In genomic region chr1:6860401-6860800, GRCh38 we compare ENCODE assay signal across 13 cellular contexts.
DNase-seq lines count a peak whose midpoint lies in the region; ATAC-seq and TF ChIP-seq lines count a peak whose summit lies in the region.
"Had no signal": no experiment of that assay in that cellular context is flagged by ENCODE, and none has a peak within 500 bp of the region (broad histone marks: within the 10 kb centered on the region; RNA-seq: fewer than 3 reads in every experiment).

No MANE protein-coding gene starts in this region.

- peak; percentile 62 for DNase-seq in EH (ENCODE audit: low read depth)
- peak; percentile 70 for DNase-seq in IMR-90
- DNase-seq in mammary epithelial cell, result peak; percentile 41
- DNase-seq in mesothelial cell of epicardium (ENCODE audit: low spot score in 2 of 2, unreplicated experiment in 2 of 2), result no peak
- no peak for DNase-seq in neural progenitor cell (ENCODE audit: low spot score)
- DNase-seq in sciatic nerve (ENCODE audit: low spot score), result no peak
- DNase-seq in CD8-positive, alpha-beta T cell, result no peak
- DNase-seq: CD4-positive, alpha-beta memory T cell; left colon; NCI-H1436 treated with DMSO at 0.1 percent for 48 hours; nucleus accumbens; stomach had no signal

- peaks cover 21% of the 10 kb centered on the region for H3K4me1 ChIP-seq in IMR-90 (ENCODE audit: control insufficient read depth, insufficient read depth, low read length)
- peaks cover 34% of the 10 kb centered on the region for H3K4me1 ChIP-seq in mammary epithelial cell (ENCODE audit: insufficient read depth, low read length)
- H3K4me1 ChIP-seq in neural progenitor cell, result no peaks in the 10 kb centered on the region
- no peaks in the 10 kb centered on the region for H3K4me1 ChIP-seq in CD8-positive, alpha-beta T cell (ENCODE audit: insufficient read depth, low read length)

- H3K4me2 ChIP-seq in IMR-90 (ENCODE audit: low read depth, low read length) (peak overlapping the region; percentile 77), mammary epithelial cell (ENCODE audit: insufficient read depth, low read depth, low read length) (peak overlapping the region; percentile 69), neural progenitor cell (no peak overlapping the region)

- H3K9ac ChIP-seq in IMR-90 (ENCODE audit: low read depth, low read length), result no peak overlapping the region
- H3K9ac ChIP-seq in mammary epithelial cell (ENCODE audit: insufficient read depth, low read length), result no peak overlapping the region
- no peak overlapping the region for H3K9ac ChIP-seq in neural progenitor cell

- CTCF ChIA-PET in IMR-90 (lab: Yijun Ruan, JAX), result no interaction called here
- CTCF ChIA-PET in mammary epithelial cell (lab: Charles Lee; ENCODE audit: low non-redundant PET), result no interaction called here
- CTCF ChIA-PET in CD8-positive, alpha-beta T cell (lab: Charles Lee), result no interaction called here

- H3K79me1 ChIP-seq in IMR-90 (ENCODE audit: low read depth in 1 of 2, low read length in 2 of 2), result peaks cover 26 to 68% of the 10 kb centered on the region in 2 experiments

- peak overlapping the region; percentile 74; the same call in 1 of the 2 replicates for H4K5ac ChIP-seq in IMR-90 (ENCODE audit: low read depth, low read length)

- BruUV-seq in IMR-90 (replicated peaks; lab: Mats Ljungman, UMichigan) (no TSS peak), mammary epithelial cell (replicated peaks; lab: Mats Ljungman, UMichigan) (no TSS peak)

- H4K20me1 ChIP-seq in IMR-90 (ENCODE audit: insufficient read depth, low read length) (0 out of 2 replicates have a peak, but pooled peaks cover 5% of the 10 kb centered on the region), mammary epithelial cell (ENCODE audit: insufficient read depth, low read length) (no peaks in the 10 kb centered on the region), neural progenitor cell (ENCODE audit: low read depth) (peaks cover 20% of the 10 kb centered on the region)

- H2AFZ ChIP-seq in IMR-90 (replicated peaks; ENCODE audit: low read length, poor library complexity), result no peak overlapping the region
- no peak overlapping the region for H2AFZ ChIP-seq in mammary epithelial cell (ENCODE audit: low read depth, low read length)
- H2AFZ ChIP-seq in neural progenitor cell (replicated peaks), result no peak overlapping the region

- peaks cover 5% of the 10 kb centered on the region for H3F3A ChIP-seq in neural progenitor cell (ENCODE audit: low read depth)

- intact Hi-C loops in IMR-90 (cut with micrococcal nuclease) (loop anchor here (5.0 kb wide), 1 partner anchor 38 kb away; no protein-coding TSS in a partner anchor), mammary epithelial cell (cut with micrococcal nuclease) (no loop called here), sciatic nerve (cut with DNase I) (no loop called here)
- intact Hi-C loops in CD8-positive, alpha-beta T cell (cut with DNase I, micrococcal nuclease), result no loop called here

- H2BK120ac ChIP-seq in IMR-90 (ENCODE audit: low read depth, low read length), result 0 out of 2 replicates have a peak overlapping the region, but pooled peaks have one; percentile 88

- no peak overlapping the region; the same call in 1 of the 2 replicates for H2BK20ac ChIP-seq in IMR-90 (ENCODE audit: low read depth, low read length)

- H3K9me3 Mint-ChIP-seq in mesothelial cell of epicardium (no peaks in the 10 kb centered on the region), neural progenitor cell (no peaks in the 10 kb centered on the region)
- no peaks in the 10 kb centered on the region for H3K9me3 Mint-ChIP-seq in CD8-positive, alpha-beta T cell
- H3K9me3 Mint-ChIP-seq: CD4-positive, alpha-beta memory T cell had no signal

- H3K36me3 ChIP-seq in IMR-90 (ENCODE audit: control insufficient read depth, insufficient read depth, low read length) (peaks cover 4% of the 10 kb centered on the region), mammary epithelial cell (ENCODE audit: insufficient read depth, low read length) (no peaks in the 10 kb centered on the region), neural progenitor cell (no peaks in the 10 kb centered on the region)
- H3K36me3 ChIP-seq in CD8-positive, alpha-beta T cell (ENCODE audit: insufficient read depth, low read length), result no peaks in the 10 kb centered on the region

- H3K27ac ChIP-seq in IMR-90 (ENCODE audit: insufficient read depth, low read length) (peak overlapping the region; percentile 65), mammary epithelial cell (ENCODE audit: insufficient read depth, low read depth, low read length) (peak overlapping the region; percentile 82), neural progenitor cell (no peak overlapping the region)
- H3K27ac ChIP-seq in CD8-positive, alpha-beta T cell (ENCODE audit: low read depth, low read length), result no peak overlapping the region

- H3K27ac Mint-ChIP-seq in mesothelial cell of epicardium, result peak overlapping the region; percentile 91
- no peak overlapping the region for H3K27ac Mint-ChIP-seq in neural progenitor cell
- H3K27ac Mint-ChIP-seq in CD8-positive, alpha-beta T cell, result no peak overlapping the region
- H3K27ac Mint-ChIP-seq: CD4-positive, alpha-beta memory T cell had no signal

- peaks cover 13% of the 10 kb centered on the region for H3K9me1 ChIP-seq in IMR-90 (ENCODE audit: insufficient read depth, low read length)

- no peak overlapping the region for H3K14ac ChIP-seq in IMR-90 (replicated peaks; ENCODE audit: low read depth, low read length)

- H3K56ac ChIP-seq in IMR-90 (ENCODE audit: extremely low read depth, insufficient read depth, low read length), result no peak overlapping the region

- H3K18ac ChIP-seq in IMR-90 (ENCODE audit: low read depth, low read length), result peak overlapping the region; percentile 86

- dilution Hi-C loops in IMR-90 (cut with HindIII; ENCODE audit: low sequenced_read_pairs, unreplicated experiment), result no loop called here
- dilution Hi-C loops in mammary epithelial cell (cut with HindIII; ENCODE audit: low sequenced_read_pairs), result no loop called here

- in situ Hi-C loops in IMR-90 (cut with MboI; ENCODE audit: low sequenced_read_pairs), result no loop called here
- in situ Hi-C loops in mammary epithelial cell (cut with MboI; ENCODE audit: low sequenced_read_pairs in 2 of 2), result no loop called here

- H3K27me3 ChIP-seq in IMR-90 (ENCODE audit: control insufficient read depth, insufficient read depth, low read length), result no peaks in the 10 kb centered on the region
- H3K27me3 ChIP-seq in mammary epithelial cell (ENCODE audit: insufficient read depth, low read length), result no peaks in the 10 kb centered on the region
- H3K27me3 ChIP-seq in neural progenitor cell, result no peaks in the 10 kb centered on the region
- no peaks in the 10 kb centered on the region for H3K27me3 ChIP-seq in CD8-positive, alpha-beta T cell (ENCODE audit: insufficient read depth, low read length)
- H3K27me3 ChIP-seq: stomach had no signal

- TF ChIP-seq RAD21 in IMR-90 (IDR thresholded peaks at IDR 0.05; ENCODE audit: low read length), result no peak

- H2AK9ac ChIP-seq in IMR-90 (replicated peaks; ENCODE audit: low read depth, low read length, poor library complexity), result no peak overlapping the region

- peak; percentile 9 for ATAC-seq in IMR-90 (ENCODE audit: low read depth)
- no peak for ATAC-seq in sciatic nerve
- ATAC-seq in esophagus mucosa, result no peak
- no peak for ATAC-seq in CD8-positive, alpha-beta T cell
- ATAC-seq: left colon had no signal

- TF ChIP-seq CTCF in IMR-90 (conservative IDR thresholded peaks at IDR 0.05; ENCODE audit: low read depth, low read length), result no peak
- no peak for TF ChIP-seq CTCF in mammary epithelial cell (conservative IDR thresholded peaks at IDR 0.05 in 1 of 2, IDR thresholded peaks at IDR 0.05 in 1 of 2; ENCODE audit: extremely low read depth in 1 of 2, insufficient read depth in 1 of 2, low read depth in 1 of 2, low read length in 2 of 2)
- no peak for TF ChIP-seq CTCF in mesothelial cell of epicardium (IDR thresholded peaks at IDR 0.05; ENCODE audit: unreplicated experiment)
- TF ChIP-seq CTCF in neural progenitor cell (IDR thresholded peaks at IDR 0.05), result no peak
- no peak for TF ChIP-seq CTCF in CD8-positive, alpha-beta T cell (IDR thresholded peaks at IDR 0.05)

- peak overlapping the region; percentile 39; the same call in 1 of the 2 replicates for H3K4ac ChIP-seq in IMR-90 (ENCODE audit: low read depth, low read length)

- peak overlapping the region in 1 of 2 experiments; percentile 63; a peak in 1 of 4 replicates for H4K8ac ChIP-seq in IMR-90 (ENCODE audit: low read depth in 2 of 2, low read length in 2 of 2)

- H3K4me3 ChIP-seq in IMR-90 (ENCODE audit: insufficient read depth, low read depth, low read length), result no peak overlapping the region
- H3K4me3 ChIP-seq in mammary epithelial cell (replicated peaks in 1 of 3; ENCODE audit: insufficient read depth in 1 of 3, low read depth in 2 of 3, low read length in 3 of 3), result no peak overlapping the region
- H3K4me3 ChIP-seq in neural progenitor cell, result no peak overlapping the region
- H3K4me3 ChIP-seq in CD8-positive, alpha-beta T cell (ENCODE audit: low read depth, low read length), result no peak overlapping the region
- H3K4me3 ChIP-seq: stomach had no signal

- peak overlapping the region; percentile 20; the same call in 1 of the 2 replicates for H2AK5ac ChIP-seq in IMR-90 (ENCODE audit: low read depth, low read length)

- no peak overlapping the region for H2BK15ac ChIP-seq in IMR-90 (ENCODE audit: low read depth, low read length)

- POLR2A ChIA-PET in IMR-90 (lab: Charles Lee; ENCODE audit: unreplicated experiment), result no interaction called here
- POLR2A ChIA-PET in CD8-positive, alpha-beta T cell (lab: Charles Lee), result no interaction called here

- WGBS in IMR-90 (ENCODE audit: extremely low coverage in 2 of 2, insufficient read length in 1 of 2), 2 experiments, result no CpG with 5 or more reads among the region's 6 CpGs
- 45% methylated on average over 5 of the region's 6 CpGs for WGBS in mammary epithelial cell (ENCODE audit: low coverage, missing lambda C conversion rate)

- TF ChIP-seq POLR2A in IMR-90 (IDR thresholded peaks at IDR 0.05; ENCODE audit: low read depth, low read length), result no peak

- H3K36me3 Mint-ChIP-seq in mesothelial cell of epicardium, result peaks cover 17% of the 10 kb centered on the region
- peaks cover 26% of the 10 kb centered on the region for H3K36me3 Mint-ChIP-seq in neural progenitor cell
- peaks cover 21% of the 10 kb centered on the region for H3K36me3 Mint-ChIP-seq in CD8-positive, alpha-beta T cell

- peaks cover 49% of the 10 kb centered on the region for H3K79me2 ChIP-seq in mammary epithelial cell (ENCODE audit: insufficient read depth, low read length)
- H3K79me2 ChIP-seq in neural progenitor cell (ENCODE audit: low read depth), result peaks cover 45% of the 10 kb centered on the region

- H2BK5ac ChIP-seq in IMR-90 (ENCODE audit: low read depth, low read length, poor library complexity, severe bottlenecking), result peak overlapping the region; percentile 77

- peaks cover 18% of the 10 kb centered on the region for H3K4me1 Mint-ChIP-seq in mesothelial cell of epicardium
- H3K4me1 Mint-ChIP-seq in neural progenitor cell, result peaks cover 10% of the 10 kb centered on the region
- H3K4me1 Mint-ChIP-seq in CD8-positive, alpha-beta T cell (ENCODE audit: low read depth), result peaks cover 25% of the 10 kb centered on the region

- no peak overlapping the region for H4K91ac ChIP-seq in IMR-90 (ENCODE audit: insufficient read depth, low read depth, low read length)

- H3K23ac ChIP-seq in IMR-90 (ENCODE audit: low read depth, low read length), result no peak overlapping the region

- H3K27me3 Mint-ChIP-seq in mesothelial cell of epicardium (ENCODE audit: low read depth) (no peaks in the 10 kb centered on the region), neural progenitor cell (ENCODE audit: insufficient read depth, low read depth) (no peaks in the 10 kb centered on the region)
- H3K27me3 Mint-ChIP-seq in CD8-positive, alpha-beta T cell (ENCODE audit: low read depth), result no peaks in the 10 kb centered on the region
- H3K27me3 Mint-ChIP-seq: CD4-positive, alpha-beta memory T cell had no signal

- no peaks in the 10 kb centered on the region for H3K9me3 ChIP-seq in IMR-90 (ENCODE audit: control insufficient read depth, insufficient read depth, low read length)
- no peaks in the 10 kb centered on the region for H3K9me3 ChIP-seq in mammary epithelial cell (replicated peaks; ENCODE audit: insufficient read depth, low read length)
- H3K9me3 ChIP-seq in neural progenitor cell (ENCODE audit: low read depth), result no peaks in the 10 kb centered on the region
- H3K9me3 ChIP-seq in CD8-positive, alpha-beta T cell (ENCODE audit: low read length), result no peaks in the 10 kb centered on the region
- H3K9me3 ChIP-seq: stomach had no signal

- no peak overlapping the region for H3K4me3 Mint-ChIP-seq in mesothelial cell of epicardium
- no peak overlapping the region for H3K4me3 Mint-ChIP-seq in neural progenitor cell
- no peak overlapping the region for H3K4me3 Mint-ChIP-seq in CD8-positive, alpha-beta T cell
- H3K4me3 Mint-ChIP-seq: CD4-positive, alpha-beta memory T cell had no signal

Comparison
In these comparisons a context has a peak if more than half of its experiments do, and no peak if none do; other contexts are left out.
1. DNase-seq: peak in EH (single experiment), IMR-90 (single experiment) and mammary epithelial cell (single experiment); none in mesothelial cell of epicardium (0 of 2), neural progenitor cell (single experiment), sciatic nerve (single experiment) and CD8-positive, alpha-beta T cell (0 of 7).
2. H3K27ac ChIP-seq: peak in IMR-90 (single experiment) and mammary epithelial cell (single experiment); none in neural progenitor cell (single experiment) and CD8-positive, alpha-beta T cell (single experiment).